In the genomic region with DNA sequence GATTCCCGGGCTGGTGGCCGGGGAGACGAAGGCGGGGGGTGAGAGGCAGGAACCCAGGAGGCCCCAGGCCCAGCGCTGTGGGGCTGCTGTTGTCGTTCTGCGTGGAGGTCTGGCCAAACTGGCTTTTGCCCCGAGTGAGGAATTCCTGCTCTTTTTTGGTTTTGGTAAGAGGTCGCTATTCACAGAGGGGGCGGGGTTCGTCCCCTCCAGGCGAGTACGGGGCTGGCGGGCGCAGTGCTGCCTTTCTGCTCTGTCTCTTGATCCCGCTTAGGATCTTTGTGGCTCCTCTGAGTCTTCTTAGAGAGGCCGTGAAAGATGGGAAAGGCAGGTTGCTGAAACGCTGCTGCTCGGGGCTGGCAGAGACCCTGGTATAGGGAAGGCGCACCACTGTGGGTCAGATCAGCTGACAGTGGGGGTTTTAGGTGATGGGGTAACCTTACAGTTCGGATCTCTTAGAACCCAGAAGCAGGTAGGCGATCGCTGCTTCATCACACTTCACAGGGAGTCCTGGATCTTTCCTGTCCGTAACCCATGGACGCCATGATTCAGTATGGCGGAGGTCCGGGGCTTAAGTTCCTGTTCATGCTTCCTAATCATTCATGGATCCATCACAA, we compare ENCODE assay signal across 2 cellular contexts.
TF ChIP-seq lines count a peak whose summit lies in the region.

No MANE protein-coding gene starts in this region.

TF ChIP-seq in SK-N-SH, 30 proteins besides CTCF, POLR2A, EP300 and RAD21:
- TF ChIP-seq, protein P1, sequence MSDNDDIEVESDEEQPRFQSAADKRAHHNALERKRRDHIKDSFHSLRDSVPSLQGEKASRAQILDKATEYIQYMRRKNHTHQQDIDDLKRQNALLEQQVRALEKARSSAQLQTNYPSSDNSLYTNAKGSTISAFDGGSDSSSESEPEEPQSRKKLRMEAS (IDR thresholded peaks at IDR 0.05; ENCODE audit: low read depth): no peak
- TF ChIP-seq NRF1 (IDR thresholded peaks at IDR 0.05; ENCODE audit: low read depth, low read length): no peak
- no peak for TF ChIP-seq NFIC (IDR thresholded peaks at IDR 0.05; ENCODE audit: borderline replicate concordance)

TF ChIP-seq in SK-N-SH treated with all-trans-retinoic acid at 6 μM for 48 hours, 23 proteins besides CTCF, POLR2A, EP300 and RAD21:
- TF ChIP-seq CSRNP3 (CRISPR knock-in tag; IDR thresholded peaks at IDR 0.05) (no peak), TOX (CRISPR knock-in tag; IDR thresholded peaks at IDR 0.05; ENCODE audit: borderline replicate concordance) (no peak), OSR1 (CRISPR knock-in tag; IDR thresholded peaks at IDR 0.05) (no peak), ZC3H10 (CRISPR knock-in tag; IDR thresholded peaks at IDR 0.05) (no peak), BACH2 (CRISPR knock-in tag; IDR thresholded peaks at IDR 0.05; ENCODE audit: borderline replicate concordance) (no peak), PATZ1 (CRISPR knock-in tag; IDR thresholded peaks at IDR 0.05; ENCODE audit: borderline replicate concordance) (no peak), POU6F1 (CRISPR knock-in tag; IDR thresholded peaks at IDR 0.05; ENCODE audit: borderline replicate concordance, low read depth) (no peak), ESRRG (CRISPR knock-in tag; IDR thresholded peaks at IDR 0.05) (no peak), CREB5 (CRISPR knock-in tag; IDR thresholded peaks at IDR 0.05; ENCODE audit: low read depth) (no peak), ZFP30 (CRISPR knock-in tag; IDR thresholded peaks at IDR 0.05) (no peak), SNAI2 (CRISPR knock-in tag; IDR thresholded peaks at IDR 0.05) (no peak), ISL1 (CRISPR knock-in tag; IDR thresholded peaks at IDR 0.05) (no peak), RARB (CRISPR knock-in tag; IDR thresholded peaks at IDR 0.05) (no peak), ARNTL (CRISPR knock-in tag; IDR thresholded peaks at IDR 0.05; ENCODE audit: borderline replicate concordance, low read depth) (no peak), CSDC2 (CRISPR knock-in tag; IDR thresholded peaks at IDR 0.05) (no peak), PPARA (CRISPR knock-in tag; IDR thresholded peaks at IDR 0.05; ENCODE audit: borderline replicate concordance) (no peak), GLIS3 (CRISPR knock-in tag; IDR thresholded peaks at IDR 0.05) (no peak), TCF4 (CRISPR knock-in tag; IDR thresholded peaks at IDR 0.05; ENCODE audit: borderline replicate concordance) (no peak), ZNF70 (CRISPR knock-in tag; IDR thresholded peaks at IDR 0.05) (no peak)
- TF ChIP-seq, protein P2, sequence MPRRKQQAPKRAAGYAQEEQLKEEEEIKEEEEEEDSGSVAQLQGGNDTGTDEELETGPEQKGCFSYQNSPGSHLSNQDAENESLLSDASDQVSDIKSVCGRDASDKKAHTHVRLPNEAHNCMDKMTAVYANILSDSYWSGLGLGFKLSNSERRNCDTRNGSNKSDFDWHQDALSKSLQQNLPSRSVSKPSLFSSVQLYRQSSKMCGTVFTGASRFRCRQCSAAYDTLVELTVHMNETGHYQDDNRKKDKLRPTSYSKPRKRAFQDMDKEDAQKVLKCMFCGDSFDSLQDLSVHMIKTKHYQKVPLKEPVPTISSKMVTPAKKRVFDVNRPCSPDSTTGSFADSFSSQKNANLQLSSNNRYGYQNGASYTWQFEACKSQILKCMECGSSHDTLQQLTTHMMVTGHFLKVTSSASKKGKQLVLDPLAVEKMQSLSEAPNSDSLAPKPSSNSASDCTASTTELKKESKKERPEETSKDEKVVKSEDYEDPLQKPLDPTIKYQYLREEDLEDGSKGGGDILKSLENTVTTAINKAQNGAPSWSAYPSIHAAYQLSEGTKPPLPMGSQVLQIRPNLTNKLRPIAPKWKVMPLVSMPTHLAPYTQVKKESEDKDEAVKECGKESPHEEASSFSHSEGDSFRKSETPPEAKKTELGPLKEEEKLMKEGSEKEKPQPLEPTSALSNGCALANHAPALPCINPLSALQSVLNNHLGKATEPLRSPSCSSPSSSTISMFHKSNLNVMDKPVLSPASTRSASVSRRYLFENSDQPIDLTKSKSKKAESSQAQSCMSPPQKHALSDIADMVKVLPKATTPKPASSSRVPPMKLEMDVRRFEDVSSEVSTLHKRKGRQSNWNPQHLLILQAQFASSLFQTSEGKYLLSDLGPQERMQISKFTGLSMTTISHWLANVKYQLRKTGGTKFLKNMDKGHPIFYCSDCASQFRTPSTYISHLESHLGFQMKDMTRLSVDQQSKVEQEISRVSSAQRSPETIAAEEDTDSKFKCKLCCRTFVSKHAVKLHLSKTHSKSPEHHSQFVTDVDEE (CRISPR knock-in tag; IDR thresholded peaks at IDR 0.05): no peak
TF ChIP-seq in SK-N-SH treated with all-trans-retinoic acid at 6 μM for 48 hours: peak in this region for 0.
